ENCODE assay signal across 14 cellular contexts in genomic region chr10:97013568-97013967, GRCh38.
"Had no signal": no experiment of that assay in that cellular context is flagged by ENCODE, and none has a peak within 500 bp of the region (broad histone marks: within the 10 kb centered on the region; RNA-seq: fewer than 3 reads in every experiment).

No MANE protein-coding gene starts in this region.

- DNase-seq: effector CD4-positive, alpha-beta T cell; endodermal cell; foreskin melanocyte; kidney glomerular epithelial cell; mammary epithelial cell; sigmoid colon; stimulated activated CD4-positive, alpha-beta T cell treated with anti-CD3 and anti-CD28 coated beads, Interleukin-2, amount 100 ng/mL, for 24 hours; stimulated activated CD4-positive, alpha-beta T cell treated with anti-CD3 and anti-CD28 coated beads, Interleukin-4, amount 100 ng/mL, for 4 hours; stimulated activated naive B cell treated with anti-CD40 and anti-IgM and Interleukin-4, amounts not matched to agents 10 μg/mL and 1 μg/mL and 100 μg/mL, for 72 hours; stimulated activated naive CD8-positive, alpha-beta T cell treated with anti-CD3 and anti-CD28 coated beads, Interleukin-15, amount 100 ng/mL, for 72 hours; substantia nigra had no signal

- H3K9me3 ChIP-seq: sigmoid colon had no signal

- H3K4me1 ChIP-seq: sigmoid colon had no signal

- H2AFZ ChIP-seq: hepatocyte had no signal

- H3K4me2 ChIP-seq: hepatocyte had no signal

- H3K36me3 ChIP-seq: sigmoid colon had no signal

- H3K27ac ChIP-seq: coronary artery, hepatocyte, sigmoid colon, skin epidermis had no signal

- H3K27me3 ChIP-seq: hepatocyte, sigmoid colon had no signal

- H3K4me3 ChIP-seq: coronary artery, hepatocyte, sigmoid colon, skin epidermis had no signal

- ATAC-seq: stimulated activated naive B cell treated with anti-CD40 and anti-IgM and Interleukin-4, amounts not matched to agents 10 μg/mL and 1 μg/mL and 100 μg/mL, for 72 hours; stimulated activated naive CD8-positive, alpha-beta T cell treated with anti-CD3 and anti-CD28 coated beads, Interleukin-15, amount 100 ng/mL, for 72 hours had no signal
